Comparison of ENCODE assay signal across 10 cellular contexts in genomic region chr16:53089434-53090270, GRCh38. TPM values are rescaled to one million over a fixed set of nuclear protein-coding genes. Genes with fewer than 3 reads are reported as not detected.
DNase-seq lines count a peak whose midpoint lies in the region; ATAC-seq and TF ChIP-seq lines count a peak whose summit lies in the region.
"Had no signal": no experiment of that assay in that cellular context is flagged by ENCODE, and none has a peak within 500 bp of the region (broad histone marks: within the 10 kb centered on the region; RNA-seq: fewer than 3 reads in every experiment).

No MANE protein-coding gene starts in this region.

- H3K27me3 ChIP-seq in mammary epithelial cell (ENCODE audit: insufficient read depth, low read length) (no peaks in the 10 kb centered on the region), lower lobe of right lung (ENCODE audit: low read depth) (no peaks in the 10 kb centered on the region), upper lobe of right lung (no peaks in the 10 kb centered on the region)

- CTCF ChIA-PET in mammary epithelial cell (lab: Charles Lee; ENCODE audit: low non-redundant PET): no interaction called here

- intact Hi-C loops in mammary epithelial cell (cut with micrococcal nuclease): no loop called here
- intact Hi-C loops in lower lobe of right lung (cut with DNase I): no loop called here
- intact Hi-C loops in upper lobe of right lung (cut with DNase I): no loop called here

- TF ChIP-seq CTCF in mammary epithelial cell (conservative IDR thresholded peaks at IDR 0.05 in 1 of 2, IDR thresholded peaks at IDR 0.05 in 1 of 2; ENCODE audit: extremely low read depth in 1 of 2, insufficient read depth in 1 of 2, low read depth in 1 of 2, low read length in 2 of 2) (no peak), lower lobe of right lung (IDR thresholded peaks at IDR 0.05) (no peak), upper lobe of right lung (IDR thresholded peaks at IDR 0.05) (no peak)

- peak; percentile 24 for DNase-seq in NCI-H82 (lab: John Stamatoyannopoulos, UW)
- DNase-seq in NCI-H82 treated with DMSO at 0.1 percent for 48 hours (lab: John Stamatoyannopoulos, UW; ENCODE audit: unreplicated experiment): no peak
- DNase-seq in mammary epithelial cell: no peak
- no peak for DNase-seq in lower lobe of right lung
- DNase-seq in upper lobe of right lung: no peak
- no peak for DNase-seq in HUDEP-2 (lab: John Stamatoyannopoulos, UW; ENCODE audit: unreplicated experiment in 76 of 76)
- DNase-seq: activated gamma-delta T cell treated with Interleukin-2 at 50 U/mL for 16 hours; NK-92 treated with Interleukin-12 subunit alpha and Interleukin-12 subunit beta, amount 100 ng/mL, for 24 hours had no signal

- H3K9ac ChIP-seq in mammary epithelial cell (ENCODE audit: insufficient read depth, low read length): no peak overlapping the region

- dilution Hi-C loops in mammary epithelial cell (cut with HindIII; ENCODE audit: low sequenced_read_pairs): no loop called here

- H2AFZ ChIP-seq in mammary epithelial cell (ENCODE audit: low read depth, low read length): no peak overlapping the region

- peak overlapping the region; percentile 45 for H3K4me2 ChIP-seq in mammary epithelial cell (ENCODE audit: insufficient read depth, low read depth, low read length)

- ATAC-seq in lower lobe of right lung (no peak), upper lobe of right lung (no peak), HG03565 (IDR thresholded peaks at IDR 0.05; ENCODE audit: unreplicated experiment) (no peak), HG02884 (IDR thresholded peaks at IDR 0.05; ENCODE audit: unreplicated experiment) (no peak)

- BruUV-seq in mammary epithelial cell (replicated peaks; lab: Mats Ljungman, UMichigan): no TSS peak

- in situ Hi-C loops in mammary epithelial cell (cut with MboI; ENCODE audit: low sequenced_read_pairs in 2 of 2): no loop called here

- H3K27ac ChIP-seq in mammary epithelial cell (ENCODE audit: insufficient read depth, low read depth, low read length): no peak overlapping the region
- H3K27ac ChIP-seq in lower lobe of right lung: peak overlapping the region; percentile 86
- peak overlapping the region; percentile 80 for H3K27ac ChIP-seq in upper lobe of right lung

- peaks cover 41% of the 10 kb centered on the region for H3K79me2 ChIP-seq in mammary epithelial cell (ENCODE audit: insufficient read depth, low read length)

- no peaks in the 10 kb centered on the region for H3K36me3 ChIP-seq in mammary epithelial cell (ENCODE audit: insufficient read depth, low read length)
- no peaks in the 10 kb centered on the region for H3K36me3 ChIP-seq in lower lobe of right lung
- H3K36me3 ChIP-seq in upper lobe of right lung: no peaks in the 10 kb centered on the region

- H3K4me3 ChIP-seq in mammary epithelial cell (replicated peaks in 1 of 3; ENCODE audit: insufficient read depth in 1 of 3, low read depth in 2 of 3, low read length in 3 of 3): no peak overlapping the region
- no peak overlapping the region for H3K4me3 ChIP-seq in lower lobe of right lung
- H3K4me3 ChIP-seq in upper lobe of right lung: no peak overlapping the region

- H3K9me3 ChIP-seq in mammary epithelial cell (replicated peaks; ENCODE audit: insufficient read depth, low read length) (no peaks in the 10 kb centered on the region), lower lobe of right lung (no peaks in the 10 kb centered on the region), upper lobe of right lung (no peaks in the 10 kb centered on the region)

- 0% methylated on average over 1 of the region's 4 CpGs for WGBS in mammary epithelial cell (ENCODE audit: low coverage, missing lambda C conversion rate)

- no peaks in the 10 kb centered on the region for H4K20me1 ChIP-seq in mammary epithelial cell (ENCODE audit: insufficient read depth, low read length)

- H3K4me1 ChIP-seq in mammary epithelial cell (ENCODE audit: insufficient read depth, low read length): peaks cover 55% of the 10 kb centered on the region
- peaks cover 91% of the 10 kb centered on the region for H3K4me1 ChIP-seq in lower lobe of right lung
- peaks cover 82% of the 10 kb centered on the region for H3K4me1 ChIP-seq in upper lobe of right lung

RNA-seq across cellular contexts. Expression of gene CHD9, which starts 34.9 kb away (rescaled TPM):
- total RNA-seq in mammary epithelial cell: 10 to 100 TPM; 49.2 to 53.2 TPM
- 16.0 TPM for polyA plus RNA-seq in mammary epithelial cell
- polyA minus RNA-seq in mammary epithelial cell: 30.2 TPM
- total RNA-seq in lower lobe of right lung: 73.1 TPM
- 81.4 TPM for total RNA-seq in upper lobe of right lung

RNA-seq across cellular contexts. Expression of gene CHD9NB, which starts 37.0 kb away (rescaled TPM):
- total RNA-seq in mammary epithelial cell: 1 to 10 TPM in 1 of 2 donors, under 1 TPM in 1; 0.83 to 1.8 TPM
- 2.4 TPM for polyA plus RNA-seq in mammary epithelial cell
- polyA minus RNA-seq in mammary epithelial cell: not detected
- 12.4 TPM for total RNA-seq in lower lobe of right lung
- 1.1 TPM for total RNA-seq in upper lobe of right lung
